In the genomic region with DNA sequence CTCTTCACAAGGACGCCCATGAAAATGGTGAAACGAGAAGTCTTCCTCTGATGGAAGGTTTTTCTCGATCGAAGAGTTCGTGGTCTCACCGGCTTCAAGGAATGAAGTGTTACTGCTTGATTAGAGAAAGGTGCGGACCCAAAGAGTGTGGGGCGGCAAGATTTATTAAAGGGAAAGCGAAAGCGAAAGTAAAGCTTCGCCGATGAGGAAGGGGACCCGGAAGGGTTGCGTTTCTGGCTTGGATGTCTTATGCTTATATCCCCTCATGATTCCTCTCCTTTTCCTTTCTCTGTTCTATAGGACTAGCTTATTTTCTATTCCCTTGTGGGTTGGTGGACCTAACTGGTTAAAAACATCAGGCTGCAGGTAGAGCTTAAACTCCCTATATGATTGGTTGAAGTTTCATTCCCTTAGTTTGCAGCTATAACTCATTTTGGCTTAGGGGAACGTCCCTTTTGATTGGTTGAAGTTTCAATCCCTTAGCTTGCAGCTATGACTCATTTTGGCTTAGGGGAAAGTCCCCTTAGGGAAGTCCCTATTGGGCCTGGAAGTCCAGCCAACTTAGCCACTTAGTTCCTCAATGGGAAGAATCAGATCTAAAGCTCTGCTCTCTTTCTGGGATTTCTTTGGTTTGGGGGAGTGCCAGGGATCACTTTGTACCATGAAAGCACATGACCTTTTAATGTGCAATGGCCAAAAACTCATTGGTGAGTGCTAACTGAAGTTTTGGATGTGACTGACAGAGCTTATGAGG, we compare ENCODE assay signal across 1 cellular context.
TF ChIP-seq lines count a peak whose summit lies in the region.

No MANE protein-coding gene starts in this region.

TF ChIP-seq in GM12878, 131 proteins besides CTCF, POLR2A, EP300 and RAD21 (continued from another document):
- TF ChIP-seq SKIL (IDR thresholded peaks at IDR 0.05; ENCODE audit: low read depth, poor library complexity, severe bottlenecking) = peak; percentile 19
- TF ChIP-seq BCL11A (IDR thresholded peaks at IDR 0.05; ENCODE audit: low read depth, low read length) = 0 out of 2 replicates have a peak, but pooled peaks have one; percentile 32
- peak; percentile 52; the same call in 1 of the 2 replicates for TF ChIP-seq NFIC (IDR thresholded peaks at IDR 0.05; ENCODE audit: low read depth, low read length)
- no peak for TF ChIP-seq KLF5 (IDR thresholded peaks at IDR 0.05; ENCODE audit: partially characterized antibody)
- peak; percentile 46; the same call in 1 of the 2 replicates for TF ChIP-seq ZNF217 (IDR thresholded peaks at IDR 0.05)
- TF ChIP-seq, protein P1, sequence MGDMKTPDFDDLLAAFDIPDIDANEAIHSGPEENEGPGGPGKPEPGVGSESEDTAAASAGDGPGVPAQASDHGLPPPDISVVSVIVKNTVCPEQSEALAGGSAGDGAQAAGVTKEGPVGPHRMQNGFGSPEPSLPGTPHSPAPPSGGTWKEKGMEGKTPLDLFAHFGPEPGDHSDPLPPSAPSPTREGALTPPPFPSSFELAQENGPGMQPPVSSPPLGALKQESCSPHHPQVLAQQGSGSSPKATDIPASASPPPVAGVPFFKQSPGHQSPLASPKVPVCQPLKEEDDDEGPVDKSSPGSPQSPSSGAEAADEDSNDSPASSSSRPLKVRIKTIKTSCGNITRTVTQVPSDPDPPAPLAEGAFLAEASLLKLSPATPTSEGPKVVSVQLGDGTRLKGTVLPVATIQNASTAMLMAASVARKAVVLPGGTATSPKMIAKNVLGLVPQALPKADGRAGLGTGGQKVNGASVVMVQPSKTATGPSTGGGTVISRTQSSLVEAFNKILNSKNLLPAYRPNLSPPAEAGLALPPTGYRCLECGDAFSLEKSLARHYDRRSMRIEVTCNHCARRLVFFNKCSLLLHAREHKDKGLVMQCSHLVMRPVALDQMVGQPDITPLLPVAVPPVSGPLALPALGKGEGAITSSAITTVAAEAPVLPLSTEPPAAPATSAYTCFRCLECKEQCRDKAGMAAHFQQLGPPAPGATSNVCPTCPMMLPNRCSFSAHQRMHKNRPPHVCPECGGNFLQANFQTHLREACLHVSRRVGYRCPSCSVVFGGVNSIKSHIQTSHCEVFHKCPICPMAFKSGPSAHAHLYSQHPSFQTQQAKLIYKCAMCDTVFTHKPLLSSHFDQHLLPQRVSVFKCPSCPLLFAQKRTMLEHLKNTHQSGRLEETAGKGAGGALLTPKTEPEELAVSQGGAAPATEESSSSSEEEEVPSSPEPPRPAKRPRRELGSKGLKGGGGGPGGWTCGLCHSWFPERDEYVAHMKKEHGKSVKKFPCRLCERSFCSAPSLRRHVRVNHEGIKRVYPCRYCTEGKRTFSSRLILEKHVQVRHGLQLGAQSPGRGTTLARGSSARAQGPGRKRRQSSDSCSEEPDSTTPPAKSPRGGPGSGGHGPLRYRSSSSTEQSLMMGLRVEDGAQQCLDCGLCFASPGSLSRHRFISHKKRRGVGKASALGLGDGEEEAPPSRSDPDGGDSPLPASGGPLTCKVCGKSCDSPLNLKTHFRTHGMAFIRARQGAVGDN (IDR thresholded peaks at IDR 0.05) = no peak
- TF ChIP-seq CREM (IDR thresholded peaks at IDR 0.05; ENCODE audit: low read depth) = peak; percentile 50; the same call in 1 of the 2 replicates
- TF ChIP-seq GABPA (IDR thresholded peaks at IDR 0.05; ENCODE audit: low read depth) = no peak
- no peak for TF ChIP-seq PAX8 (IDR thresholded peaks at IDR 0.05)
- TF ChIP-seq E2F4 (IDR thresholded peaks at IDR 0.05; ENCODE audit: low read depth, low read length) = no peak
- TF ChIP-seq RELB (IDR thresholded peaks at IDR 0.05; ENCODE audit: low read depth) = peak; percentile 94
- TF ChIP-seq RELA (IDR thresholded peaks at IDR 0.05; ENCODE audit: borderline replicate concordance, partially characterized antibody) = peak; percentile 84
- no peak for TF ChIP-seq NKRF (conservative IDR thresholded peaks at IDR 0.05)
- TF ChIP-seq RUNX3 (IDR thresholded peaks at IDR 0.05; ENCODE audit: low read length) = 0 out of 2 replicates have a peak, but pooled peaks have one; percentile 12
- no peak for TF ChIP-seq SMAD5 (IDR thresholded peaks at IDR 0.05; ENCODE audit: low read depth)
- peak; percentile 79 to 91 for TF ChIP-seq IKZF2 (IDR thresholded peaks at IDR 0.05)
- peak; percentile 47; the same call in 1 of the 2 replicates for TF ChIP-seq JUND (IDR thresholded peaks at IDR 0.05; ENCODE audit: low read depth, low read length)
- TF ChIP-seq MLLT1 (IDR thresholded peaks at IDR 0.05) = peak; percentile 55; the same call in 1 of the 2 replicates
- 0 out of 2 replicates have a peak, but pooled peaks have one; percentile 43 for TF ChIP-seq MTA2 (IDR thresholded peaks at IDR 0.05; ENCODE audit: low read depth)
- peak; percentile 82 for TF ChIP-seq DPF2 (IDR thresholded peaks at IDR 0.05)
- no peak for TF ChIP-seq CBX3 (IDR thresholded peaks at IDR 0.05; ENCODE audit: borderline replicate concordance, low read depth)
- TF ChIP-seq, protein P2, sequence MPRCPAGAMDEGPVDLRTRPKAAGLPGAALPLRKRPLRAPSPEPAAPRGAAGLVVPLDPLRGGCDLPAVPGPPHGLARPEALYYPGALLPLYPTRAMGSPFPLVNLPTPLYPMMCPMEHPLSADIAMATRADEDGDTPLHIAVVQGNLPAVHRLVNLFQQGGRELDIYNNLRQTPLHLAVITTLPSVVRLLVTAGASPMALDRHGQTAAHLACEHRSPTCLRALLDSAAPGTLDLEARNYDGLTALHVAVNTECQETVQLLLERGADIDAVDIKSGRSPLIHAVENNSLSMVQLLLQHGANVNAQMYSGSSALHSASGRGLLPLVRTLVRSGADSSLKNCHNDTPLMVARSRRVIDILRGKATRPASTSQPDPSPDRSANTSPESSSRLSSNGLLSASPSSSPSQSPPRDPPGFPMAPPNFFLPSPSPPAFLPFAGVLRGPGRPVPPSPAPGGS (IDR thresholded peaks at IDR 0.05; ENCODE audit: borderline replicate concordance, insufficient read depth, low read depth, low read length, poor library complexity, severe bottlenecking) = peak; percentile 44
- peak; percentile 62 for TF ChIP-seq MEF2B (IDR thresholded peaks at IDR 0.05; ENCODE audit: partially characterized antibody, poor library complexity, severe bottlenecking)
- TF ChIP-seq USF1 (IDR thresholded peaks at IDR 0.05; ENCODE audit: borderline replicate concordance, extremely low read length, insufficient read depth, low read depth, low read length) = no peak
- peak; percentile 86 for TF ChIP-seq IKZF1 (conservative IDR thresholded peaks at IDR 0.05)
- no peak for TF ChIP-seq TBL1XR1 (IDR thresholded peaks at IDR 0.05; ENCODE audit: low read depth, low read length)
- no peak for TF ChIP-seq PBX3 (IDR thresholded peaks at IDR 0.05; ENCODE audit: insufficient replicate concordance, low read depth, low read length)
- TF ChIP-seq CUX1 (IDR thresholded peaks at IDR 0.05; ENCODE audit: insufficient replicate concordance, low read depth, low read length) = no peak
